In the genomic region with DNA sequence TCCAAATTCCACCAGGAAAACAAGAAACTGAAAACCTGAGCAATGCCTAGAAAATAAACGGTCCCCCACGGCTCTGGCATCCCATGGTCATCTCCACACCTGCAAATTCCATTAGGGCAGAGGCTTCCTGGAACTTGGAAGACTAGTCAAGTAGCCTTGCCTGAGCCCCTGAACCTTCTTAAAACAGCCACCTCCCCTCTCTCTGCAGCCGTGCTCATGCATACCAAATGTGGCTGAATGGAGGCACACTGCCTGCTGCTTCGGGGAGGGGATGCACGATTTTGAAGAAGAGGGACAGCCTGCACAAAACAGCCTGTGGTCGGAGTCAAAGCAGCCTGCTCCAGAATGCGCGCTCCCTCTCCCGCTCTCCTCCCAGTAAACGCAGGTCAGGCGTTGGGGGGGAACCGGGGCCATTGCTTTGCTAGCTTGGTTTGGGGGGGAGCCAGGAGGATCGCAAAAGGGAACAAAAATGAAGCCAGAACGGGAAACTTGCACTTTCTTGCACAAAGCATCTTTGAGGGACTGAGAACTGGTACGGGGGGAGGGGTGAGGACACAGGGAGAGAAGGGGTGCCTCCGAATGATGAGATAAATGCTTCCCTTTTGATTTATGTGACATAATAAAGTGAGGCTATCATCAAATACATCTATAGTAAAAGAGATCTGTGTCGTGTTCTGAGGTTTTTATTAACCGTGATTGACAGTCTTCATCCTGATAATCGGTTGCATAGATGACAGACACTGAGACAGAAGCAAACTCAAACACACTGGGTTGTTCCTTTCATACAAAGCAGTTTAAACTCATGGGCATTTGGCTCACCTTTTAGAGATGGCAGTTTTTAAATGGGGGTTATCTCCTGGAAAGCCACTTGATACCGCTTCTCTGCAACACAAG, we compare ENCODE assay signal across 20 cellular contexts. TPM values are rescaled to one million over a fixed set of nuclear protein-coding genes. Genes with fewer than 3 reads are reported as not detected.
A peak's percentile ranks its signal among the peaks of the same experiment; 100 is the strongest.
DNase-seq lines count a peak whose midpoint lies in the region; ATAC-seq and TF ChIP-seq lines count a peak whose summit lies in the region.
"Had no signal": no experiment of that assay in that cellular context is flagged by ENCODE, and none has a peak within 500 bp of the region (broad histone marks: within the 10 kb centered on the region; RNA-seq: fewer than 3 reads in every experiment).

A gene (minus strand): TSS at position 347 of the 894 bp plus-strand sequence. CDS start 267 bp downstream, at position 80.

- H3K9me2 ChIP-seq in PC-9 (ENCODE audit: insufficient read depth): no peaks in the 10 kb centered on the region

- DNase-seq in HEK293T (ENCODE audit: extremely low spot score) (no peak), ecto neural progenitor cell (ENCODE audit: low spot score) (peak; percentile 79), left kidney (ENCODE audit: low read depth, low spot score) (peak; percentile 56), retina (peak; percentile 80), NCI-H774 (lab: John Stamatoyannopoulos, UW) (no peak), dermis blood vessel endothelial cell (no peak), PC-9 (no peak)
- DNase-seq: activated naive CD4-positive, alpha-beta T cell; AML-193; DMS153; HCEC 1CT; left ventricle myocardium superior; NCI-H1930; NCI-H526 treated with DMSO at 0.1 percent for 48 hours; stomach had no signal

- H4K20me1 ChIP-seq in PC-9 (ENCODE audit: insufficient read depth): no peaks in the 10 kb centered on the region

- H3K4me1 ChIP-seq in PC-9 (replicated peaks; ENCODE audit: insufficient read depth): no peaks in the 10 kb centered on the region

- H3K36me3 ChIP-seq in PC-9 (ENCODE audit: low read depth): no peaks in the 10 kb centered on the region
- H3K36me3 ChIP-seq: gastroesophageal sphincter, stomach had no signal

- no peak within 1 kb of the TSS for H3K27ac ChIP-seq in PC-9
- H3K27ac ChIP-seq: gastroesophageal sphincter, stomach had no signal

- CTCF ChIA-PET in HEK293T (lab: Yijun Ruan, JAX) (no interaction called here), PC-9 (lab: Charles Lee) (no interaction called here)

- ATAC-seq in GM21515 (IDR thresholded peaks at IDR 0.05; ENCODE audit: unreplicated experiment): no peak
- ATAC-seq: gastroesophageal sphincter, left ventricle myocardium superior had no signal

- intact Hi-C loops in PC-9 (cut with micrococcal nuclease; ENCODE audit: unreplicated experiment): no loop called here

- TF ChIP-seq CTCF in PC-9 (conservative IDR thresholded peaks at IDR 0.05): no peak

- no peaks in the 10 kb centered on the region for H3F3A ChIP-seq in PC-9 (ENCODE audit: insufficient read depth, low read depth)

- no peak within 1 kb of the TSS for H3K4me2 ChIP-seq in PC-9

- no peak within 1 kb of the TSS for H2AFZ ChIP-seq in PC-9

- no peaks in the 10 kb centered on the region for H3K79me2 ChIP-seq in PC-9 (ENCODE audit: low read depth)

- H3K9me3 ChIP-seq in PC-9 (ENCODE audit: insufficient read depth, low read depth): no peaks in the 10 kb centered on the region
- H3K9me3 ChIP-seq: gastroesophageal sphincter, stomach had no signal

- H3K27me3 ChIP-seq in PC-9 (ENCODE audit: insufficient read depth, low read depth): peaks cover 9% of the 10 kb centered on the region; the same call in 1 of the 2 replicates

- H3K4me3 ChIP-seq in PC-9: no peak within 1 kb of the TSS
- H3K4me3 ChIP-seq: gastroesophageal sphincter, stomach had no signal

- POLR2A ChIA-PET in HEK293T (lab: Yijun Ruan, JAX) (no interaction called here), PC-9 (lab: Charles Lee; ENCODE audit: unreplicated experiment) (no interaction called here)

- BruUV-seq in PC-9 (replicated peaks; lab: Mats Ljungman, UMichigan): no TSS peak

TF ChIP-seq in HEK293T, 16 proteins besides CTCF, POLR2A, EP300 and RAD21:
- TF ChIP-seq FOXM1 (IDR thresholded peaks at IDR 0.05; ENCODE audit: borderline replicate concordance): no peak
- TF ChIP-seq FOXA1 (IDR thresholded peaks at IDR 0.05): no peak
- TF ChIP-seq, protein P1, sequence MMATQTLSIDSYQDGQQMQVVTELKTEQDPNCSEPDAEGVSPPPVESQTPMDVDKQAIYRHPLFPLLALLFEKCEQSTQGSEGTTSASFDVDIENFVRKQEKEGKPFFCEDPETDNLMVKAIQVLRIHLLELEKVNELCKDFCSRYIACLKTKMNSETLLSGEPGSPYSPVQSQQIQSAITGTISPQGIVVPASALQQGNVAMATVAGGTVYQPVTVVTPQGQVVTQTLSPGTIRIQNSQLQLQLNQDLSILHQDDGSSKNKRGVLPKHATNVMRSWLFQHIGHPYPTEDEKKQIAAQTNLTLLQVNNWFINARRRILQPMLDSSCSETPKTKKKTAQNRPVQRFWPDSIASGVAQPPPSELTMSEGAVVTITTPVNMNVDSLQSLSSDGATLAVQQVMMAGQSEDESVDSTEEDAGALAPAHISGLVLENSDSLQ (IDR thresholded peaks at IDR 0.05): peak; percentile 45
- no peak for TF ChIP-seq BHLHE40 (IDR thresholded peaks at IDR 0.05; ENCODE audit: borderline replicate concordance)
TF ChIP-seq in HEK293T: peak in this region for 1.

RNA-seq across cellular contexts. Expression of the gene that starts here (rescaled TPM):
- total RNA-seq in dermis blood vessel endothelial cell (0.37 and 1.4 TPM in 2 replicates), PC-9 (2021) (0.26 TPM in 1 of 2 replicates, not detected in the other)
- total RNA-seq: natural killer cell treated with Interleukin-12 subunit alpha and Interleukin-12 subunit beta and Interleukin-15 and Interleukin-18, amount 100 ng/mL, for 72 hours; RPMI7951; T-helper 1 cell treated with Interleukin-12 subunit alpha and Interleukin-12 subunit beta and Interleukin-4 antibody, amounts not matched to agents 30 ng/mL and 1 ng/mL, for 36 hours had no signal

Comparison
In these comparisons a context has a peak if more than half of its experiments do, and no peak if none do; other contexts are left out.
1. DNase-seq: peak in ecto neural progenitor cell (single experiment), left kidney (single experiment) and retina (single experiment); none in HEK293T (single experiment), NCI-H774 (single experiment), dermis blood vessel endothelial cell (single experiment) and PC-9 (0 of 2).